ENCODE assay signal across 8 cellular contexts in genomic region chr1:6199298-6200187, GRCh38. TPM values are rescaled to one million over a fixed set of nuclear protein-coding genes. Genes with fewer than 3 reads are reported as not detected.
DNase-seq lines count a peak whose midpoint lies in the region; ATAC-seq, FAIRE-seq and TF ChIP-seq lines count a peak whose summit lies in the region.

RPL22 (minus strand) TSS chr1:6199595; CDS start chr1:6199573, 22 bp downstream.

- peak within 1 kb of the TSS; percentile 92 for H3K4me2 ChIP-seq in parathyroid adenoma (ENCODE audit: low read length)

- DNase-seq in GM12891 (ENCODE audit: insufficient read length, low spot score) (peak; percentile 88), NCI-H1436 treated with DMSO at 0.1 percent for 48 hours (lab: John Stamatoyannopoulos, UW) (peak; percentile 95), T-cell (peak; percentile 91 to 98 (median 96)), cardiac muscle cell (ENCODE audit: low read depth in 1 of 2, low spot score in 1 of 2) (peak; percentile 99 to 100), tibial nerve (ENCODE audit: low spot score in 2 of 2) (peak; percentile 96 to 98)

- H3K4me1 Mint-ChIP-seq in T-cell, result peaks cover 42 to 51% (median 50%) of the 10 kb centered on the region in 3 donors

- peak within 1 kb of the TSS; percentile 47 for H3K9ac ChIP-seq in parathyroid adenoma

- POLR2A ChIA-PET in T-cell (lab: Charles Lee), result interaction anchor here in 1 of 2 donors (0.6 kb wide), 1 partner anchor 194 kb away, joined by 5 read pairs; the partner anchor contains the start of gene ACOT7

- peak; percentile 96 for FAIRE-seq in GM12891 (lab: Jason Lieb, UNC)

- peak within 1 kb of the TSS; percentile 85 to 97 (median 96) for H3K4me3 Mint-ChIP-seq in T-cell

- ATAC-seq in HG02840 (IDR thresholded peaks at IDR 0.05; ENCODE audit: low FRiP score, unreplicated experiment) (peak; percentile 95), T-cell (replicated peaks in 1 of 4) (peak; percentile 97 to 98 (median 97))

- peak within 1 kb of the TSS; percentile 99 for H3K4me3 ChIP-seq in cardiac muscle cell
- H3K4me3 ChIP-seq in parathyroid adenoma (ENCODE audit: low read depth, low read length), result peak within 1 kb of the TSS; percentile 93
- peak within 1 kb of the TSS; percentile 90 to 100 (median 96) for H3K4me3 ChIP-seq in tibial nerve

- WGBS in adipose tissue, 3 donors, result 1% methylated on average over 51 to 53 of the region's 53 CpGs
- 1% methylated on average over 33 to 35 of the region's 53 CpGs for WGBS in tibial nerve, 2 donors

- peak; percentile 85 to 97 for TF ChIP-seq EP300 in tibial nerve (IDR thresholded peaks at IDR 0.05)

- peaks cover 15% of the 10 kb centered on the region for H3K36me3 ChIP-seq in cardiac muscle cell
- no peaks in the 10 kb centered on the region for H3K36me3 ChIP-seq in parathyroid adenoma (ENCODE audit: control insufficient read depth, insufficient read depth, low read length)
- H3K36me3 ChIP-seq in tibial nerve, result peaks cover 0 to 30% (median 6%) of the 10 kb centered on the region in 3 donors

- H3K27me3 ChIP-seq in cardiac muscle cell (no peaks in the 10 kb centered on the region), parathyroid adenoma (ENCODE audit: control insufficient read depth, insufficient read depth, low read length) (no peaks in the 10 kb centered on the region), tibial nerve (no peaks in the 10 kb centered on the region)

- no peak within 1 kb of the TSS for H3K27ac ChIP-seq in adipose tissue (ENCODE audit: low read depth, low read length)
- H3K27ac ChIP-seq in cardiac muscle cell, result peak within 1 kb of the TSS; percentile 91
- peak within 1 kb of the TSS; percentile 85 for H3K27ac ChIP-seq in parathyroid adenoma
- peak within 1 kb of the TSS; percentile 55 to 89 (median 86) for H3K27ac ChIP-seq in tibial nerve

- H2AFZ ChIP-seq in parathyroid adenoma, result peak within 1 kb of the TSS; percentile 93

- peaks cover 22% of the 10 kb centered on the region for H3K79me2 ChIP-seq in parathyroid adenoma

- peak within 1 kb of the TSS; percentile 97 for H3K27ac Mint-ChIP-seq in T-cell

- TF ChIP-seq CTCF in cardiac muscle cell (IDR thresholded peaks at IDR 0.05; ENCODE audit: low read depth, low read length), result no peak
- TF ChIP-seq CTCF in parathyroid adenoma (IDR thresholded peaks at IDR 0.05), result no peak
- peak in 2 of 5 experiments; percentile 32 to 71 for TF ChIP-seq CTCF in tibial nerve (IDR thresholded peaks at IDR 0.05)

- H3K27me3 Mint-ChIP-seq in T-cell, result peaks cover 0 to 1% of the 10 kb centered on the region in 2 donors

- peaks cover 0 to 3% (median 0%) of the 10 kb centered on the region in 3 donors for H3K9me3 Mint-ChIP-seq in T-cell

- TF ChIP-seq POLR2A in GM12891 (IDR thresholded peaks at IDR 0.05; ENCODE audit: low read depth, low read length), result peak; percentile 85
- TF ChIP-seq POLR2A in tibial nerve (IDR thresholded peaks at IDR 0.05), result peak in 1 of 2 donors; percentile 68

- H3K4me1 ChIP-seq in cardiac muscle cell (ENCODE audit: low read depth), result peaks cover 15% of the 10 kb centered on the region
- H3K4me1 ChIP-seq in parathyroid adenoma, result no peaks in the 10 kb centered on the region
- H3K4me1 ChIP-seq in tibial nerve, result peaks cover 5 to 47% (median 18%) of the 10 kb centered on the region in 4 donors

- H3K36me3 Mint-ChIP-seq in T-cell, result peaks cover 8% of the 10 kb centered on the region

- CTCF ChIA-PET in T-cell (lab: Charles Lee), result no interaction called here

- H3K9me3 ChIP-seq in cardiac muscle cell (ENCODE audit: low read depth) (no peaks in the 10 kb centered on the region), parathyroid adenoma (ENCODE audit: control insufficient read depth, low read length) (no peaks in the 10 kb centered on the region), tibial nerve (no peaks in the 10 kb centered on the region)

TF ChIP-seq in GM12891, 5 proteins besides CTCF, POLR2A, EP300 and RAD21:
- TF ChIP-seq PAX5 (IDR thresholded peaks at IDR 0.05; ENCODE audit: insufficient read depth, low read length, severe bottlenecking), result no peak
- peak; percentile 62 for TF ChIP-seq SPI1 (IDR thresholded peaks at IDR 0.05; ENCODE audit: low read depth, low read length)
- peak; percentile 89 for TF ChIP-seq POLR2AphosphoS5 (IDR thresholded peaks at IDR 0.05; ENCODE audit: low read depth, low read length)
- peak; percentile 97 for TF ChIP-seq POU2F2 (IDR thresholded peaks at IDR 0.05; ENCODE audit: low read depth, low read length)
- peak; percentile 97 for TF ChIP-seq TAF1 (IDR thresholded peaks at IDR 0.05; ENCODE audit: low read depth, low read length)

RNA-seq across cellular contexts. Expression of gene RPL22, which starts in this region (rescaled TPM):
- polyA plus RNA-seq in GM12891 (2012; ENCODE audit: low read depth, missing spikeins), result 1,657 TPM
- 100 to 1,000 TPM; 448 to 621 (median 462) TPM for total RNA-seq in T-cell
- polyA plus RNA-seq in adipose tissue, result 100 to 1,000 TPM; 159 to 575 (median 286) TPM
- 101 and 132 TPM in 2 replicates for total RNA-seq in cardiac muscle cell
- polyA plus RNA-seq in cardiac muscle cell, result 123 and 130 TPM in 2 replicates
- total RNA-seq in tibial nerve, result 100 to 1,000 TPM; 142 to 235 (median 159) TPM
